8 cellular contexts compared by ENCODE assay signal in the genomic region with DNA sequence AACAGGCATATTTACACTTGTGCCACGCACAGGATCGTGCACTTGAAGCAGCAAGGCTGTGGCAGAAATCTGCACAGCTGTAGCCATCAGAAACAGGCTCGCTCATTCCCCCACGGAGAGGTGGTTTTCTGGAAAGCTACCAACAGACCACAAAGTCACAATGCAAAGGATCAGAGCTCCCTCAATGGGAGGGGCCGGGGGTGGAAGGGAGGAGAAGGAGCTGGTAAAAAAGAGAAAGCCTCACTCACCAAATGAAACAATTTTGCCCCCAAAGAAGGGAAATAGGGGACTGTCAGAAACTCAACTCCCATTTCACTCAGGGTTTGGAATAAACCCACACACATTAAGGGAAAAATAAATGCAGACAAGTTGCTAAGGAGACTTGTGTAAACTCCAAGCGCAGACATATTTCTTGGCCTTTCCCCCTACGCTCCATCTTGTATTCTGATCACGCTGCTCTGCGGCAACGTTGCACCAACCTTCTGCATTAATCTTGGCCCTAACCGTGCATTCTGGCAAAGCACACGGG. TPM values are rescaled to one million over a fixed set of nuclear protein-coding genes. Genes with fewer than 3 reads are reported as not detected.
DNase-seq lines count a peak whose midpoint lies in the region; ATAC-seq and TF ChIP-seq lines count a peak whose summit lies in the region.
"Had no signal": no experiment of that assay in that cellular context is flagged by ENCODE, and none has a peak within 500 bp of the region (broad histone marks: within the 10 kb centered on the region; RNA-seq: fewer than 3 reads in every experiment).

No MANE protein-coding gene starts in this region.

- no peaks in the 10 kb centered on the region for H3K9me3 Mint-ChIP-seq in chondrocyte (ENCODE audit: low read depth)
- no peaks in the 10 kb centered on the region for H3K9me3 Mint-ChIP-seq in activated CD8-positive, alpha-beta T cell treated with anti-CD3 and anti-CD28 coated beads, Interleukin-2, amount 10 ng/mL, durations not matched to agents 7 days and 5 days (ENCODE audit: insufficient read depth)
- no peaks in the 10 kb centered on the region for H3K9me3 Mint-ChIP-seq in naive thymus-derived CD4-positive, alpha-beta T cell
- H3K9me3 Mint-ChIP-seq: IgD-negative memory B cell had no signal

- intact Hi-C loops in naive thymus-derived CD4-positive, alpha-beta T cell (cut with micrococcal nuclease) = no loop called here

- peaks cover 77% of the 10 kb centered on the region for H3K4me1 Mint-ChIP-seq in chondrocyte (ENCODE audit: low read depth)
- peaks cover 3% of the 10 kb centered on the region for H3K4me1 Mint-ChIP-seq in activated CD8-positive, alpha-beta T cell treated with anti-CD3 and anti-CD28 coated beads, Interleukin-2, amount 10 ng/mL, durations not matched to agents 7 days and 5 days (ENCODE audit: low read depth)
- H3K4me1 Mint-ChIP-seq in naive thymus-derived CD4-positive, alpha-beta T cell = peaks cover 8 to 25% (median 16%) of the 10 kb centered on the region in 7 donors

- H3K27ac ChIP-seq in layer of hippocampus (ENCODE audit: low read depth, low read length) (peak overlapping the region; percentile 92), tibial nerve (peak overlapping the region; percentile 62 to 90 (median 87))
- no peak overlapping the region for H3K27ac ChIP-seq in naive thymus-derived CD4-positive, alpha-beta T cell (ENCODE audit: low read depth, low read length)

- H3K4me3 ChIP-seq in MG63 (peak overlapping the region; percentile 61), tibial nerve (peak overlapping the region; percentile 13 to 48 (median 24))
- no peak overlapping the region for H3K4me3 ChIP-seq in naive thymus-derived CD4-positive, alpha-beta T cell (ENCODE audit: low read length)

- no peak for ATAC-seq in activated CD8-positive, alpha-beta T cell treated with anti-CD3 and anti-CD28 coated beads, Interleukin-2, amount 10 ng/mL, durations not matched to agents 7 days and 5 days
- ATAC-seq in naive thymus-derived CD4-positive, alpha-beta T cell = no peak

- H3K9me3 ChIP-seq in MG63 = no peaks in the 10 kb centered on the region
- no peaks in the 10 kb centered on the region for H3K9me3 ChIP-seq in tibial nerve
- no peaks in the 10 kb centered on the region for H3K9me3 ChIP-seq in naive thymus-derived CD4-positive, alpha-beta T cell (ENCODE audit: control insufficient read depth in 2 of 3, low read length in 3 of 3)

- no peaks in the 10 kb centered on the region for H3K27me3 Mint-ChIP-seq in chondrocyte (ENCODE audit: low read depth)
- no peaks in the 10 kb centered on the region for H3K27me3 Mint-ChIP-seq in activated CD8-positive, alpha-beta T cell treated with anti-CD3 and anti-CD28 coated beads, Interleukin-2, amount 10 ng/mL, durations not matched to agents 7 days and 5 days (ENCODE audit: low read depth)
- H3K27me3 Mint-ChIP-seq in naive thymus-derived CD4-positive, alpha-beta T cell = peaks cover 11 to 27% (median 26%) of the 10 kb centered on the region in 5 donors

- H3K36me3 Mint-ChIP-seq in chondrocyte (ENCODE audit: low read depth) = no peaks in the 10 kb centered on the region
- no peaks in the 10 kb centered on the region for H3K36me3 Mint-ChIP-seq in activated CD8-positive, alpha-beta T cell treated with anti-CD3 and anti-CD28 coated beads, Interleukin-2, amount 10 ng/mL, durations not matched to agents 7 days and 5 days (ENCODE audit: low read depth)
- H3K36me3 Mint-ChIP-seq in naive thymus-derived CD4-positive, alpha-beta T cell = no peaks in the 10 kb centered on the region
- H3K36me3 Mint-ChIP-seq: IgD-negative memory B cell had no signal

- 32 to 34% methylated on average over 12 of the region's 12 CpGs for WGBS in tibial nerve, 2 donors

- TF ChIP-seq EP300 in tibial nerve (IDR thresholded peaks at IDR 0.05) = peak in 1 of 2 donors; percentile 9

- CTCF ChIA-PET in activated CD8-positive, alpha-beta T cell treated with anti-CD3 and anti-CD28 coated beads, Interleukin-2, amount 10 ng/mL, durations not matched to agents 7 days and 5 days (lab: Charles Lee) = no interaction called here
- CTCF ChIA-PET in naive thymus-derived CD4-positive, alpha-beta T cell (lab: Charles Lee) = no interaction called here

- peak overlapping the region; percentile 57 for H3K4me3 Mint-ChIP-seq in chondrocyte (ENCODE audit: unreplicated experiment)
- no peak overlapping the region for H3K4me3 Mint-ChIP-seq in activated CD8-positive, alpha-beta T cell treated with anti-CD3 and anti-CD28 coated beads, Interleukin-2, amount 10 ng/mL, durations not matched to agents 7 days and 5 days
- H3K4me3 Mint-ChIP-seq in naive thymus-derived CD4-positive, alpha-beta T cell = no peak overlapping the region
- H3K4me3 Mint-ChIP-seq: IgD-negative memory B cell had no signal

- no peak for TF ChIP-seq POLR2A in tibial nerve (IDR thresholded peaks at IDR 0.05)

- H3K36me3 ChIP-seq in MG63 (peaks cover 88% of the 10 kb centered on the region), tibial nerve (no peaks in the 10 kb centered on the region)
- H3K36me3 ChIP-seq in naive thymus-derived CD4-positive, alpha-beta T cell (ENCODE audit: control insufficient read depth in 2 of 3, insufficient read depth in 3 of 3, low read length in 3 of 3) = no peaks in the 10 kb centered on the region

- peak overlapping the region; percentile 84 for H3K27ac Mint-ChIP-seq in chondrocyte (ENCODE audit: unreplicated experiment)
- H3K27ac Mint-ChIP-seq in activated CD8-positive, alpha-beta T cell treated with anti-CD3 and anti-CD28 coated beads, Interleukin-2, amount 10 ng/mL, durations not matched to agents 7 days and 5 days = no peak overlapping the region
- no peak overlapping the region for H3K27ac Mint-ChIP-seq in naive thymus-derived CD4-positive, alpha-beta T cell
- H3K27ac Mint-ChIP-seq: IgD-negative memory B cell had no signal

- H3K27me3 ChIP-seq in MG63 = no peaks in the 10 kb centered on the region
- no peaks in the 10 kb centered on the region for H3K27me3 ChIP-seq in layer of hippocampus (ENCODE audit: control insufficient read depth, insufficient read depth, low read length)
- no peaks in the 10 kb centered on the region for H3K27me3 ChIP-seq in tibial nerve
- H3K27me3 ChIP-seq in naive thymus-derived CD4-positive, alpha-beta T cell (ENCODE audit: control insufficient read depth in 2 of 2, insufficient read depth in 2 of 2, low read length in 2 of 2) = no peaks in the 10 kb centered on the region

- TF ChIP-seq CTCF in chondrocyte (IDR thresholded peaks at IDR 0.05) = no peak
- TF ChIP-seq CTCF in tibial nerve (IDR thresholded peaks at IDR 0.05) = no peak

- POLR2A ChIA-PET in activated CD8-positive, alpha-beta T cell treated with anti-CD3 and anti-CD28 coated beads, Interleukin-2, amount 10 ng/mL, durations not matched to agents 7 days and 5 days (lab: Charles Lee) = no interaction called here
- POLR2A ChIA-PET in naive thymus-derived CD4-positive, alpha-beta T cell (lab: Charles Lee) = no interaction called here

- DNase-seq in MG63 (peak; percentile 61), chondrocyte (ENCODE audit: low spot score) (no peak), tibial nerve (ENCODE audit: low spot score in 2 of 2) (no peak)
- DNase-seq in activated CD4-positive, alpha-beta T cell treated with anti-CD3 and anti-CD28 coated beads for 48 hours = no peak
- DNase-seq in activated CD8-positive, alpha-beta T cell treated with anti-CD3 and anti-CD28 coated beads, Interleukin-2, amount 10 ng/mL, durations not matched to agents 7 days and 5 days = no peak
- DNase-seq in naive thymus-derived CD4-positive, alpha-beta T cell = no peak

- peaks cover 0 to 77% (median 8%) of the 10 kb centered on the region in 4 donors for H3K4me1 ChIP-seq in tibial nerve
- no peaks in the 10 kb centered on the region for H3K4me1 ChIP-seq in naive thymus-derived CD4-positive, alpha-beta T cell (ENCODE audit: control insufficient read depth in 2 of 2, insufficient read depth in 2 of 2, low read length in 2 of 2)

RNA-seq across cellular contexts. Expression of gene BLID, which starts 43.2 kb away (rescaled TPM):
- not detected in 2 replicates for total RNA-seq in MG63 (2014; rRNA removed; shearing (Covaris generic); ENCODE audit: low replicate concordance)
- 0.35 to 0.68 TPM (median 0.41 TPM) in 3 replicates for total RNA-seq in chondrocyte
- total RNA-seq in tibial nerve = 1 to 10 TPM; 1.7 to 7.0 (median 4.8) TPM
- total RNA-seq in activated CD8-positive, alpha-beta T cell treated with anti-CD3 and anti-CD28 coated beads, Interleukin-2, amount 10 ng/mL, durations not matched to agents 7 days and 5 days = not detected
- not detected for total RNA-seq in naive thymus-derived CD4-positive, alpha-beta T cell
- polyA plus RNA-seq in naive thymus-derived CD4-positive, alpha-beta T cell = not detected
- polyA plus RNA-seq: IgD-negative memory B cell had no signal
